In genomic region chr12:95623554-95624170, GRCh38 we compare ENCODE assay signal across 1 cellular context.
TF ChIP-seq lines count a peak whose summit lies in the region.

No MANE protein-coding gene starts in this region.

TF ChIP-seq in K562, 482 proteins besides CTCF, POLR2A, EP300 and RAD21 (continued from another document):
- no peak for TF ChIP-seq TEAD4 (IDR thresholded peaks at IDR 0.05; ENCODE audit: low read length)
- no peak for TF ChIP-seq TEAD4 (CRISPR knock-in tag; IDR thresholded peaks at IDR 0.05; ENCODE audit: borderline replicate concordance)
- TF ChIP-seq OTX1 (CRISPR knock-in tag; IDR thresholded peaks at IDR 0.05): no peak
- peak; percentile 43; the same call in 1 of the 2 replicates for TF ChIP-seq SMC3 (conservative IDR thresholded peaks at IDR 0.05; ENCODE audit: insufficient read depth, low read depth, low read length)
